In genomic region chr19:51027126-51027806, GRCh38 we compare ENCODE assay signal across 25 cellular contexts. TPM values are rescaled to one million over a fixed set of nuclear protein-coding genes. Genes with fewer than 3 reads are reported as not detected.
DNase-seq lines count a peak whose midpoint lies in the region; ATAC-seq, FAIRE-seq and TF ChIP-seq lines count a peak whose summit lies in the region.
"Had no signal": no experiment of that assay in that cellular context is flagged by ENCODE, and none has a peak within 500 bp of the region (broad histone marks: within the 10 kb centered on the region; RNA-seq: fewer than 3 reads in every experiment).

No MANE protein-coding gene starts in this region.

- peaks cover 1% of the 10 kb centered on the region for H3K79me1 ChIP-seq in neuronal stem cell (ENCODE audit: low read depth, low read length)

- H2BK12ac ChIP-seq in neuronal stem cell (ENCODE audit: low read length), result no peak overlapping the region

- no peaks in the 10 kb centered on the region for H3K36me3 Mint-ChIP-seq in CD4-positive, alpha-beta T cell (ENCODE audit: low read depth)
- H3K36me3 Mint-ChIP-seq: activated naive CD4-positive, alpha-beta T cell treated with anti-CD3 and anti-CD28 coated beads, Interleukin-2, amount 50 U/mL, for 24 hours; neural progenitor cell had no signal

- in situ Hi-C loops in GM13976 (cut with MboI; ENCODE audit: low sequenced_read_pairs, unreplicated experiment), result no loop called here

- POLR2A ChIA-PET in CD4-positive, alpha-beta T cell (lab: Charles Lee), result no interaction called here

- no peak overlapping the region for H4K91ac ChIP-seq in neuronal stem cell (ENCODE audit: low read depth, low read length, poor library complexity)

- H3K36me3 ChIP-seq in bronchial epithelial cell (ENCODE audit: control insufficient read depth, insufficient read depth, low read length) (no peaks in the 10 kb centered on the region), neuronal stem cell (replicated peaks in 1 of 2; ENCODE audit: control insufficient read depth in 2 of 2, insufficient read depth in 2 of 2, low read length in 2 of 2) (no peaks in the 10 kb centered on the region), psoas muscle (ENCODE audit: insufficient read depth in 1 of 2, low read depth in 1 of 2) (no peaks in the 10 kb centered on the region)
- H3K36me3 ChIP-seq: MG63, neural progenitor cell, uterus had no signal

- peak overlapping the region; percentile 51 for H3K23ac ChIP-seq in neuronal stem cell (ENCODE audit: low read depth, low read length, poor library complexity)

- peaks cover 2% of the 10 kb centered on the region for H3K27me3 ChIP-seq in bronchial epithelial cell (ENCODE audit: control insufficient read depth, insufficient read depth, low read length)
- peaks cover 0 to 49% (median 0%) of the 10 kb centered on the region in 3 experiments for H3K27me3 ChIP-seq in neuronal stem cell (ENCODE audit: control insufficient read depth in 3 of 3, insufficient read depth in 3 of 3, low read depth in 1 of 3, low read length in 3 of 3)
- peaks cover 32% of the 10 kb centered on the region for H3K27me3 ChIP-seq in CD4-positive, alpha-beta T cell (ENCODE audit: control insufficient read depth, insufficient read depth, low read length)
- H3K27me3 ChIP-seq in psoas muscle (ENCODE audit: insufficient read depth in 3 of 3, low read length in 2 of 3), result peaks cover 0 to 21% (median 0%) of the 10 kb centered on the region in 3 donors
- H3K27me3 ChIP-seq: neural progenitor cell had no signal

- peak overlapping the region; percentile 35 for H3K18ac ChIP-seq in neuronal stem cell (ENCODE audit: low read length)

- no peaks in the 10 kb centered on the region for H3K9me3 Mint-ChIP-seq in CD4-positive, alpha-beta T cell
- H3K9me3 Mint-ChIP-seq: activated naive CD4-positive, alpha-beta T cell treated with anti-CD3 and anti-CD28 coated beads, Interleukin-2, amount 50 U/mL, for 24 hours; activated T-helper 1 cell treated with anti-CD3 and anti-CD28 coated beads, Interleukin-12 subunit alpha, Interleukin-12 subunit beta, Interleukin-2, Interleukin-4 antibody, amounts not matched to agents 30 ng/mL and 10 ng/mL and 1 ng/mL, durations not matched to agents 14 hours and 24 hours and 36 hours; T-helper 2 cell treated with Interferon-gamma antibody and Interleukin-4, amounts not matched to agents 5 μg/mL and 100 μg/mL, for 36 hours had no signal

- H3K27ac ChIP-seq in 22Rv1, result peak overlapping the region; percentile 52; the same call in 1 of the 2 replicates
- no peak overlapping the region for H3K27ac ChIP-seq in neuronal stem cell (replicated peaks; ENCODE audit: low read length)
- no peak overlapping the region for H3K27ac ChIP-seq in CD4-positive, alpha-beta T cell (ENCODE audit: low read depth, low read length)
- H3K27ac ChIP-seq in psoas muscle, result no peak overlapping the region
- H3K27ac ChIP-seq: neural progenitor cell, uterus, VCaP had no signal

- H3K4me1 ChIP-seq in neuronal stem cell (ENCODE audit: control insufficient read depth in 2 of 2, insufficient read depth in 1 of 2, low read depth in 1 of 2, low read length in 2 of 2) (peaks cover 0 to 14% of the 10 kb centered on the region in 2 donors), psoas muscle (no peaks in the 10 kb centered on the region)
- H3K4me1 ChIP-seq: uterus had no signal

- H3K4me2 ChIP-seq in neuronal stem cell (ENCODE audit: insufficient read depth, low read length, poor library complexity, severe bottlenecking), result no peak overlapping the region
- H3K4me2 ChIP-seq: neural progenitor cell had no signal

- H2BK5ac ChIP-seq in neuronal stem cell (ENCODE audit: low read length), result no peak overlapping the region

- CTCF ChIA-PET in CD4-positive, alpha-beta T cell (lab: Charles Lee), result no interaction called here

- no peak overlapping the region for H3K14ac ChIP-seq in neuronal stem cell (ENCODE audit: low read length)

- H2BK120ac ChIP-seq in neuronal stem cell (ENCODE audit: low read depth, low read length), result peak overlapping the region; percentile 65

- no peak overlapping the region for H3K27ac Mint-ChIP-seq in CD4-positive, alpha-beta T cell
- H3K27ac Mint-ChIP-seq: activated naive CD4-positive, alpha-beta T cell treated with anti-CD3 and anti-CD28 coated beads, Interleukin-2, amount 50 U/mL, for 24 hours; activated T-helper 1 cell treated with anti-CD3 and anti-CD28 coated beads, Interleukin-12 subunit alpha, Interleukin-12 subunit beta, Interleukin-2, Interleukin-4 antibody, amounts not matched to agents 30 ng/mL and 10 ng/mL and 1 ng/mL, durations not matched to agents 14 hours and 24 hours and 36 hours; neural progenitor cell; progenitor cell of endocrine pancreas; T-helper 2 cell treated with Interferon-gamma antibody and Interleukin-4, amounts not matched to agents 5 μg/mL and 100 μg/mL, for 36 hours had no signal

- FAIRE-seq in bronchial epithelial cell (lab: Jason Lieb, UNC), result no peak
- FAIRE-seq: endometrium, K562 had no signal

- TF ChIP-seq CTCF in 22Rv1 (IDR thresholded peaks at IDR 0.05) (no peak), GM13976 (IDR thresholded peaks at IDR 0.05; ENCODE audit: borderline replicate concordance, control extremely low read depth, extremely low read depth, insufficient read depth, missing control alignments) (no peak), bronchial epithelial cell (IDR thresholded peaks at IDR 0.05; ENCODE audit: insufficient read depth, low read length, severe bottlenecking) (no peak), psoas muscle (IDR thresholded peaks at IDR 0.05) (no peak)
- TF ChIP-seq CTCF in CD4-positive, alpha-beta T cell (IDR thresholded peaks at IDR 0.05), result no peak

- no peak overlapping the region for H3K4ac ChIP-seq in neuronal stem cell (ENCODE audit: low read length)

- peak overlapping the region; percentile 52 for H2BK15ac ChIP-seq in neuronal stem cell (ENCODE audit: low read length)

- H3K4me3 ChIP-seq in bronchial epithelial cell (ENCODE audit: low read depth, low read length) (peak overlapping the region; percentile 25), neuronal stem cell (ENCODE audit: low read length in 2 of 2) (no peak overlapping the region), psoas muscle (no peak overlapping the region)
- H3K4me3 ChIP-seq: K562, lung, MG63, neural progenitor cell, uterus had no signal

- H3K9me3 ChIP-seq in neuronal stem cell (replicated peaks in 1 of 2; ENCODE audit: control insufficient read depth in 2 of 2, insufficient read depth in 1 of 2, low read depth in 1 of 2, low read length in 2 of 2), result peaks cover 0 to 2% of the 10 kb centered on the region in 2 donors
- no peaks in the 10 kb centered on the region for H3K9me3 ChIP-seq in CD4-positive, alpha-beta T cell (ENCODE audit: control insufficient read depth, low read length)
- H3K9me3 ChIP-seq in psoas muscle, result no peaks in the 10 kb centered on the region
- H3K9me3 ChIP-seq: MG63, uterus had no signal

- no peak overlapping the region for H3K4me3 Mint-ChIP-seq in CD4-positive, alpha-beta T cell
- H3K4me3 Mint-ChIP-seq: activated naive CD4-positive, alpha-beta T cell treated with anti-CD3 and anti-CD28 coated beads, Interleukin-2, amount 50 U/mL, for 24 hours; activated T-helper 1 cell treated with anti-CD3 and anti-CD28 coated beads, Interleukin-12 subunit alpha, Interleukin-12 subunit beta, Interleukin-2, Interleukin-4 antibody, amounts not matched to agents 30 ng/mL and 10 ng/mL and 1 ng/mL, durations not matched to agents 14 hours and 24 hours and 36 hours; T-helper 2 cell treated with Interferon-gamma antibody and Interleukin-4, amounts not matched to agents 5 μg/mL and 100 μg/mL, for 36 hours had no signal

- H2AFZ ChIP-seq in neuronal stem cell (ENCODE audit: low read length), result no peak overlapping the region
- H2AFZ ChIP-seq: neural progenitor cell had no signal

- H2AK5ac ChIP-seq in neuronal stem cell (ENCODE audit: low read depth, low read length), result peak overlapping the region; percentile 51

- peak; percentile 18 for DNase-seq in GM13976 (ENCODE audit: low spot score)
- DNase-seq in bronchial epithelial cell (ENCODE audit: low read depth), result no peak
- DNase-seq in neuronal stem cell (ENCODE audit: low spot score), result no peak
- DNase-seq in NCI-H524 treated with DMSO at 0.1 percent for 48 hours (lab: John Stamatoyannopoulos, UW), result no peak
- DNase-seq in CD4-positive, alpha-beta T cell, result no peak
- no peak for DNase-seq in psoas muscle
- DNase-seq: activated CD4-positive, alpha-beta T cell treated with anti-CD3 and anti-CD28 coated beads for 48 hours; dermis blood vessel endothelial cell; MG63; uterus had no signal

- WGBS in neuronal stem cell (ENCODE audit: extremely low coverage in 2 of 2, insufficient read length in 2 of 2, insufficient replicate concordance in 1 of 2), 2 donors, result no CpG with 5 or more reads among the region's 14 CpGs
- WGBS in psoas muscle, 3 donors, result 17 to 35% (median 33%) methylated on average over 13 to 14 of the region's 14 CpGs

- H3K4me1 Mint-ChIP-seq in CD4-positive, alpha-beta T cell (ENCODE audit: low read depth), result no peaks in the 10 kb centered on the region
- H3K4me1 Mint-ChIP-seq: activated naive CD4-positive, alpha-beta T cell treated with anti-CD3 and anti-CD28 coated beads, Interleukin-2, amount 50 U/mL, for 24 hours had no signal

- ATAC-seq in GM19035 (IDR thresholded peaks at IDR 0.05; ENCODE audit: unreplicated experiment) (no peak), psoas muscle (no peak)
- ATAC-seq in CD4-positive, alpha-beta T cell (ENCODE audit: poor library complexity), result no peak
- ATAC-seq: K562 had no signal

- intact Hi-C loops in CD4-positive, alpha-beta T cell (cut with DNase I, micrococcal nuclease), result no loop called here
- intact Hi-C loops in psoas muscle (cut with DNase I), result no loop called here

- no peak overlapping the region for H3K9ac ChIP-seq in neuronal stem cell (ENCODE audit: low read depth, low read length, poor library complexity)
- H3K9ac ChIP-seq: neural progenitor cell had no signal

- H4K8ac ChIP-seq in neuronal stem cell (ENCODE audit: low read depth, low read length), result no peak overlapping the region

- peaks cover 73% of the 10 kb centered on the region for H3K27me3 Mint-ChIP-seq in CD4-positive, alpha-beta T cell

RNA-seq across cellular contexts. Expression of gene KLK11, which starts 0.8 kb away (rescaled TPM):
- 1.6 and 52.0 TPM in 2 replicates for total RNA-seq in bronchial epithelial cell
- not detected for polyA plus RNA-seq in neuronal stem cell (2013, experiment 1 of 2)
- polyA plus RNA-seq in neuronal stem cell (2013, experiment 2 of 2), result not detected
- total RNA-seq in CD4-positive, alpha-beta T cell, result not detected
- under 1 TPM in 3 of 4 donors, not detected in 1; 0.19 to 0.52 (median 0.24) TPM for total RNA-seq in psoas muscle
- under 1 TPM; 0.13 to 0.20 (median 0.17) TPM for polyA plus RNA-seq in psoas muscle
- total RNA-seq: activated T-helper 1 cell treated with anti-CD3 and anti-CD28 coated beads, Interleukin-12 subunit alpha, Interleukin-12 subunit beta, Interleukin-2, Interleukin-4 antibody, amounts not matched to agents 30 ng/mL and 10 ng/mL and 1 ng/mL, durations not matched to agents 14 hours and 24 hours and 36 hours; cardiac septum; dermis blood vessel endothelial cell; K562; OCI-LY7; progenitor cell of endocrine pancreas; subcutaneous adipose tissue had no signal
- polyA plus RNA-seq: BJ, K562 had no signal

RNA-seq across cellular contexts. Expression of gene KLK12, which starts 7.5 kb away (rescaled TPM):
- 26.1 TPM in 1 of 2 replicates, not detected in the other for total RNA-seq in bronchial epithelial cell
- not detected for polyA plus RNA-seq in neuronal stem cell (2013, experiment 1 of 2)
- not detected for polyA plus RNA-seq in neuronal stem cell (2013, experiment 2 of 2)
- total RNA-seq in CD4-positive, alpha-beta T cell, result not detected
- total RNA-seq in psoas muscle, result not detected
- polyA plus RNA-seq in psoas muscle, result not detected
- total RNA-seq: activated T-helper 1 cell treated with anti-CD3 and anti-CD28 coated beads, Interleukin-12 subunit alpha, Interleukin-12 subunit beta, Interleukin-2, Interleukin-4 antibody, amounts not matched to agents 30 ng/mL and 10 ng/mL and 1 ng/mL, durations not matched to agents 14 hours and 24 hours and 36 hours; cardiac septum; dermis blood vessel endothelial cell; K562; OCI-LY7; subcutaneous adipose tissue; uterus had no signal
- polyA plus RNA-seq: BJ, K562 had no signal

RNA-seq across cellular contexts. Expression of gene KLK10, which starts 7.8 kb away (rescaled TPM):
- 6.6 and 28.0 TPM in 2 replicates for total RNA-seq in bronchial epithelial cell
- 0.86 TPM for polyA plus RNA-seq in neuronal stem cell (2013, experiment 1 of 2)
- polyA plus RNA-seq in neuronal stem cell (2013, experiment 2 of 2), result 0.61 TPM
- not detected for total RNA-seq in CD4-positive, alpha-beta T cell
- total RNA-seq in psoas muscle, result not detected
- polyA plus RNA-seq in psoas muscle, result under 1 TPM; 0.04 to 0.16 (median 0.04) TPM
- total RNA-seq: activated T-helper 1 cell treated with anti-CD3 and anti-CD28 coated beads, Interleukin-12 subunit alpha, Interleukin-12 subunit beta, Interleukin-2, Interleukin-4 antibody, amounts not matched to agents 30 ng/mL and 10 ng/mL and 1 ng/mL, durations not matched to agents 14 hours and 24 hours and 36 hours; cardiac septum; OCI-LY7; progenitor cell of endocrine pancreas had no signal
- polyA plus RNA-seq: BJ, K562 had no signal

RNA-seq across cellular contexts. Expression of gene KLK8, which starts 25.9 kb away (rescaled TPM):
- 7.6 and 91.1 TPM in 2 replicates for total RNA-seq in bronchial epithelial cell
- polyA plus RNA-seq in neuronal stem cell (2013, experiment 1 of 2), result 2.1 TPM
- 1.1 TPM for polyA plus RNA-seq in neuronal stem cell (2013, experiment 2 of 2)
- total RNA-seq in CD4-positive, alpha-beta T cell, result not detected
- total RNA-seq in psoas muscle, result not detected
- under 1 TPM in 2 of 3 donors, not detected in 1; 0.09 to 0.76 TPM for polyA plus RNA-seq in psoas muscle
- total RNA-seq: activated T-helper 1 cell treated with anti-CD3 and anti-CD28 coated beads, Interleukin-12 subunit alpha, Interleukin-12 subunit beta, Interleukin-2, Interleukin-4 antibody, amounts not matched to agents 30 ng/mL and 10 ng/mL and 1 ng/mL, durations not matched to agents 14 hours and 24 hours and 36 hours; cardiac septum; dermis blood vessel endothelial cell; lung; OCI-LY7; progenitor cell of endocrine pancreas; subcutaneous adipose tissue had no signal
- polyA plus RNA-seq: BJ had no signal

RNA-seq across cellular contexts. Expression of gene KLK13, which starts 37.6 kb away (rescaled TPM):
- total RNA-seq in bronchial epithelial cell (0.26 and 0.51 TPM in 2 replicates), psoas muscle (not detected)
- polyA plus RNA-seq in neuronal stem cell (2013, experiment 1 of 2), result not detected
- polyA plus RNA-seq in neuronal stem cell (2013, experiment 2 of 2), result not detected
- not detected for total RNA-seq in CD4-positive, alpha-beta T cell
- under 1 TPM in 1 of 3 donors, not detected in 2; 0.18 TPM for polyA plus RNA-seq in psoas muscle
- total RNA-seq: activated T-helper 1 cell treated with anti-CD3 and anti-CD28 coated beads, Interleukin-12 subunit alpha, Interleukin-12 subunit beta, Interleukin-2, Interleukin-4 antibody, amounts not matched to agents 30 ng/mL and 10 ng/mL and 1 ng/mL, durations not matched to agents 14 hours and 24 hours and 36 hours; cardiac septum; dermis blood vessel endothelial cell; OCI-LY7; subcutaneous adipose tissue; uterus had no signal
- polyA plus RNA-seq: BJ had no signal
